Comparison of ENCODE assay signal across 12 cellular contexts in the genomic region with DNA sequence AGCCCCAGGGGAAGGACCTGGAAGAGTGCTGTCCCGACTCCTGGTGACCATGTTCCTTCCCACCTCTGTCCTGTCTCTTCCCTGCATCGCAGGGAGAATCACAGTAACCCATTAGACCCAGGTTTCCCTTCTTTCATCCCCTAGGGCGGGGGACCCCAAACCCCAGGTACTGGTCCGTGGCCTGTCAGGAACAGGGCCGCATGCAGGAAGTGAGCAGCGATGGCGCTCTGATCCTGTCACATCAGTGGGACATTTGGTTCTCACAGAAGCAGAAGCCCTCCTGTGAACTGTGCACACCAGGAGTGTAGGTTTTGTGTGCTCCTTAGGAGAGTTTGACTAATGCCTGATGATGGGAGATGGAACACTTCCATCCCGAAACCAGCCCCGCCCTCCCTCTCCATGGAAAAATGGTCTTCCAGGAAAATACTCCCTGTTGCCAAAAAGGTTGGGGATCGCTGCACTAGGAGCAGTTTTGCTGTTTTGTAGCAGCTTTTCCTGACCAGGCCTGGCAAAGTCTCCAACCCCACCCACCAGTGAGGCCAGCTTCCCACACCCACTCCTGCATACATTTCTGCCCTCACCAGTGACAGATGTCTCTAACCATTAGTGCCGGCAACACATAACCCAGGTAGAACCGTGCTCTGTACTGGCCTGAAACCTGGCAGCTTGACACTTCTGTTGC. TPM values are rescaled to one million over a fixed set of nuclear protein-coding genes. Genes with fewer than 3 reads are reported as not detected.
A peak's percentile ranks its signal among the peaks of the same experiment; 100 is the strongest.
DNase-seq lines count a peak whose midpoint lies in the region; ATAC-seq, FAIRE-seq and TF ChIP-seq lines count a peak whose summit lies in the region.
"Had no signal": no experiment of that assay in that cellular context is flagged by ENCODE, and none has a peak within 500 bp of the region (broad histone marks: within the 10 kb centered on the region; RNA-seq: fewer than 3 reads in every experiment).

No MANE protein-coding gene starts in this region.

- TF ChIP-seq POLR2A in sigmoid colon (IDR thresholded peaks at IDR 0.05) (no peak), H54 (IDR thresholded peaks at IDR 0.05; ENCODE audit: low read depth, low read length) (no peak)

- no peak overlapping the region for H3K27ac ChIP-seq in DND-41 (ENCODE audit: low read length)
- H3K27ac ChIP-seq in RWPE1: peak overlapping the region; percentile 99
- H3K27ac ChIP-seq in sigmoid colon: peak overlapping the region; percentile 97 to 100 (median 98)
- no peak overlapping the region for H3K27ac ChIP-seq in colonic mucosa

- FAIRE-seq in H54 (lab: Jason Lieb, UNC): no peak

- H3K9ac ChIP-seq in DND-41 (ENCODE audit: low read depth, low read length): peak overlapping the region; percentile 25; the same call in 1 of the 2 replicates
- H3K9ac ChIP-seq in colonic mucosa (ENCODE audit: low read depth in 2 of 2, low read length in 2 of 2): peak overlapping the region in 1 of 2 donors; percentile 45

- CTCF ChIA-PET in RWPE1 (lab: Yijun Ruan, JAX): interaction anchor here (0.6 to 0.7 kb wide), 2 partner anchors 9 to 29 kb away, joined by 4 to 6 read pairs; no protein-coding TSS in a partner anchor

- no peak overlapping the region for H3K4me2 ChIP-seq in DND-41 (ENCODE audit: insufficient read depth, low read length)

- H3K4me3 ChIP-seq in DND-41 (ENCODE audit: low read depth in 1 of 2, low read length in 2 of 2) (no peak overlapping the region), fibroblast of mammary gland (ENCODE audit: control insufficient read depth, low read depth, low read length) (no peak overlapping the region), sigmoid colon (no peak overlapping the region), colonic mucosa (no peak overlapping the region)
- H3K4me3 ChIP-seq: HAP-1 had no signal

- peaks cover 21% of the 10 kb centered on the region for H3K4me1 ChIP-seq in DND-41 (ENCODE audit: insufficient read depth, low read length)
- peaks cover 0 to 58% (median 47%) of the 10 kb centered on the region in 4 donors for H3K4me1 ChIP-seq in sigmoid colon
- peaks cover 19% of the 10 kb centered on the region for H3K4me1 ChIP-seq in colonic mucosa

- POLR2A ChIA-PET in RWPE1 (lab: Yijun Ruan, JAX; ENCODE audit: low non-redundant PET): no interaction called here

- H3K9me3 ChIP-seq in DND-41 (ENCODE audit: insufficient read depth, low read length, severe bottlenecking): no peaks in the 10 kb centered on the region
- H3K9me3 ChIP-seq in sigmoid colon: no peaks in the 10 kb centered on the region
- no peaks in the 10 kb centered on the region for H3K9me3 ChIP-seq in colonic mucosa
- H3K9me3 ChIP-seq: HAP-1 had no signal

- H3K36me3 ChIP-seq in DND-41 (ENCODE audit: insufficient read depth, low read length) (peaks cover 28% of the 10 kb centered on the region), sigmoid colon (peaks cover 0 to 25% (median 16%) of the 10 kb centered on the region in 4 donors), colonic mucosa (peaks cover 8% of the 10 kb centered on the region)

- DNase-seq in DND-41: no peak
- no peak for DNase-seq in RWPE1 (ENCODE audit: low spot score)
- DNase-seq in fibroblast of mammary gland (ENCODE audit: low read depth): peak; percentile 58
- no peak for DNase-seq in sigmoid colon
- no peak for DNase-seq in COR-L47 (lab: John Stamatoyannopoulos, UW)
- DNase-seq in superior temporal gyrus (ENCODE audit: extremely low spot score): no peak
- DNase-seq in colonic mucosa: no peak
- DNase-seq in H54 (ENCODE audit: insufficient read length, low spot score): no peak
- DNase-seq: EL, kidney glomerular epithelial cell, NCI-H1092 had no signal

- no peak for TF ChIP-seq EP300 in sigmoid colon (IDR thresholded peaks at IDR 0.05)

- peaks cover 38% of the 10 kb centered on the region for H4K20me1 ChIP-seq in DND-41 (ENCODE audit: insufficient read depth, low read length)

- intact Hi-C loops in sigmoid colon (cut with DNase I): no loop called here
- intact Hi-C loops in colonic mucosa (cut with DNase I): no loop called here

- no peaks in the 10 kb centered on the region for H3K27me3 ChIP-seq in DND-41 (ENCODE audit: insufficient read depth, low read length, poor library complexity)
- no peaks in the 10 kb centered on the region for H3K27me3 ChIP-seq in sigmoid colon
- H3K27me3 ChIP-seq in colonic mucosa: no peaks in the 10 kb centered on the region

- H2AFZ ChIP-seq in DND-41 (ENCODE audit: low read depth, low read length): no peak overlapping the region

- ATAC-seq in DND-41 (ENCODE audit: insufficient read depth, low read depth): no peak

- WGBS in sigmoid colon, 2 donors: 86 to 89% methylated on average over 12 of the region's 12 CpGs

- TF ChIP-seq CTCF in DND-41 (IDR thresholded peaks at IDR 0.05; ENCODE audit: borderline replicate concordance, extremely low read depth, low read length, poor library complexity, severe bottlenecking) (no peak), RWPE1 (conservative IDR thresholded peaks at IDR 0.05; ENCODE audit: low read depth) (no peak), fibroblast of mammary gland (conservative IDR thresholded peaks at IDR 0.05; ENCODE audit: control insufficient read depth, insufficient read depth, low read depth, low read length) (no peak), sigmoid colon (IDR thresholded peaks at IDR 0.05) (no peak), colonic mucosa (IDR thresholded peaks at IDR 0.05) (no peak)

- peaks cover 34% of the 10 kb centered on the region for H3K79me2 ChIP-seq in DND-41 (ENCODE audit: insufficient read depth, low read length)

RNA-seq across cellular contexts. Expression of gene MNT, which starts 10.5 kb away (rescaled TPM):
- total RNA-seq in sigmoid colon (10 to 100 TPM in 2 of 4 donors, 1 to 10 TPM in 2; 7.1 to 19.9 (median 11.6) TPM), colonic mucosa (10 to 100 TPM; 20.7 to 29.3 TPM)
- 10 to 100 TPM in 1 of 3 donors, 1 to 10 TPM in 2; 2.1 to 24.1 (median 3.0) TPM for polyA plus RNA-seq in sigmoid colon

RNA-seq across cellular contexts. Expression of gene SGSM2, which starts 53.0 kb away (rescaled TPM):
- total RNA-seq in sigmoid colon: 10 to 100 TPM; 25.5 to 79.8 (median 54.9) TPM
- polyA plus RNA-seq in sigmoid colon: 10 to 100 TPM in 2 of 3 donors, 1 to 10 TPM in 1; 6.2 to 43.9 (median 12.0) TPM
- 10 to 100 TPM; 26.7 to 27.6 TPM for total RNA-seq in colonic mucosa

RNA-seq across cellular contexts. Expression of gene TSR1, which starts 54.1 kb away (rescaled TPM):
- total RNA-seq in sigmoid colon (10 to 100 TPM; 21.9 to 56.3 (median 38.0) TPM), colonic mucosa (10 to 100 TPM; 13.7 to 28.5 TPM)
- 10 to 100 TPM in 1 of 3 donors, 1 to 10 TPM in 2; 6.7 to 16.6 (median 9.0) TPM for polyA plus RNA-seq in sigmoid colon

Comparison
In these comparisons a context has a peak if more than half of its experiments do, and no peak if none do; other contexts are left out.
1. H3K27ac ChIP-seq: peak in RWPE1 (single experiment) and sigmoid colon (4 of 4); none in DND-41 (single experiment) and colonic mucosa (single experiment).